In the genomic region with DNA sequence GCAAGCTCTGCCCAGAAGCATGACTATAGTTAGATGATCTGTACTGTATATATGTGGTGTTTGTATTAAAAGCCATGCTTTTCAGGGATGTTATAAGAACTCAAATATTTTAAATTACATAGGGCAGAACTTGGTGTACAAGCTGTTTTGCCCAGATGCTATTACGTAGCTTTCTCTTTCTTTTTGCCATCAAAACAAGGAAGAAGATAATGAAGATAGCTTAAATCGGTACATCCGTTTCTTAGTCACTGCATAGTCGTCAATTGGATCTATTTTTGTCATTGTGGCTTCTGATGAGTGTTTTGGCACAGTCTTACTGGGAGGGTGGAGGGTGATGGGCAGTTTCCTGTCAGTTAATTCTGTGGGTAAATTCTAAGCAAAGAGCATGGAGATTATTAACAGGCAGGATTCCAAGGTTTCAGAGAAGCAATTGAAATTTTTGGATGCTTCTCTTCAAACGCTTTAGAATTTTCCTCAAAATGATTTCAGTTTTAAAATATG, we compare ENCODE assay signal across 1 cellular context.
TF ChIP-seq lines count a peak whose summit lies in the region.

No MANE protein-coding gene starts in this region.

TF ChIP-seq in GM12878, 131 proteins besides CTCF, POLR2A, EP300 and RAD21 (continued from another document):
- TF ChIP-seq, protein P1, sequence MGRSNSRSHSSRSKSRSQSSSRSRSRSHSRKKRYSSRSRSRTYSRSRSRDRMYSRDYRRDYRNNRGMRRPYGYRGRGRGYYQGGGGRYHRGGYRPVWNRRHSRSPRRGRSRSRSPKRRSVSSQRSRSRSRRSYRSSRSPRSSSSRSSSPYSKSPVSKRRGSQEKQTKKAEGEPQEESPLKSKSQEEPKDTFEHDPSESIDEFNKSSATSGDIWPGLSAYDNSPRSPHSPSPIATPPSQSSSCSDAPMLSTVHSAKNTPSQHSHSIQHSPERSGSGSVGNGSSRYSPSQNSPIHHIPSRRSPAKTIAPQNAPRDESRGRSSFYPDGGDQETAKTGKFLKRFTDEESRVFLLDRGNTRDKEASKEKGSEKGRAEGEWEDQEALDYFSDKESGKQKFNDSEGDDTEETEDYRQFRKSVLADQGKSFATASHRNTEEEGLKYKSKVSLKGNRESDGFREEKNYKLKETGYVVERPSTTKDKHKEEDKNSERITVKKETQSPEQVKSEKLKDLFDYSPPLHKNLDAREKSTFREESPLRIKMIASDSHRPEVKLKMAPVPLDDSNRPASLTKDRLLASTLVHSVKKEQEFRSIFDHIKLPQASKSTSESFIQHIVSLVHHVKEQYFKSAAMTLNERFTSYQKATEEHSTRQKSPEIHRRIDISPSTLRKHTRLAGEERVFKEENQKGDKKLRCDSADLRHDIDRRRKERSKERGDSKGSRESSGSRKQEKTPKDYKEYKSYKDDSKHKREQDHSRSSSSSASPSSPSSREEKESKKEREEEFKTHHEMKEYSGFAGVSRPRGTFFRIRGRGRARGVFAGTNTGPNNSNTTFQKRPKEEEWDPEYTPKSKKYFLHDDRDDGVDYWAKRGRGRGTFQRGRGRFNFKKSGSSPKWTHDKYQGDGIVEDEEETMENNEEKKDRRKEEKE (IDR thresholded peaks at IDR 0.05), result no peak
- TF ChIP-seq, protein P2, sequence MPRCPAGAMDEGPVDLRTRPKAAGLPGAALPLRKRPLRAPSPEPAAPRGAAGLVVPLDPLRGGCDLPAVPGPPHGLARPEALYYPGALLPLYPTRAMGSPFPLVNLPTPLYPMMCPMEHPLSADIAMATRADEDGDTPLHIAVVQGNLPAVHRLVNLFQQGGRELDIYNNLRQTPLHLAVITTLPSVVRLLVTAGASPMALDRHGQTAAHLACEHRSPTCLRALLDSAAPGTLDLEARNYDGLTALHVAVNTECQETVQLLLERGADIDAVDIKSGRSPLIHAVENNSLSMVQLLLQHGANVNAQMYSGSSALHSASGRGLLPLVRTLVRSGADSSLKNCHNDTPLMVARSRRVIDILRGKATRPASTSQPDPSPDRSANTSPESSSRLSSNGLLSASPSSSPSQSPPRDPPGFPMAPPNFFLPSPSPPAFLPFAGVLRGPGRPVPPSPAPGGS (IDR thresholded peaks at IDR 0.05; ENCODE audit: borderline replicate concordance, insufficient read depth, low read depth, low read length, poor library complexity, severe bottlenecking), result peak; percentile 30
- TF ChIP-seq YY1 (IDR thresholded peaks at IDR 0.05; ENCODE audit: low read depth, low read length), result no peak
- TF ChIP-seq, protein P3, sequence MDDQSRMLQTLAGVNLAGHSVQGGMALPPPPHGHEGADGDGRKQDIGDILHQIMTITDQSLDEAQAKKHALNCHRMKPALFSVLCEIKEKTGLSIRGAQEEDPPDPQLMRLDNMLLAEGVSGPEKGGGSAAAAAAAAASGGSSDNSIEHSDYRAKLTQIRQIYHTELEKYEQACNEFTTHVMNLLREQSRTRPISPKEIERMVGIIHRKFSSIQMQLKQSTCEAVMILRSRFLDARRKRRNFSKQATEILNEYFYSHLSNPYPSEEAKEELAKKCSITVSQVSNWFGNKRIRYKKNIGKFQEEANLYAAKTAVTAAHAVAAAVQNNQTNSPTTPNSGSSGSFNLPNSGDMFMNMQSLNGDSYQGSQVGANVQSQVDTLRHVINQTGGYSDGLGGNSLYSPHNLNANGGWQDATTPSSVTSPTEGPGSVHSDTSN (IDR thresholded peaks at IDR 0.05; ENCODE audit: insufficient replicate concordance, low read depth, low read length), result peak; percentile 13
- TF ChIP-seq BCL11A (IDR thresholded peaks at IDR 0.05; ENCODE audit: low read depth, low read length), result peak; percentile 92
- TF ChIP-seq RUNX3 (IDR thresholded peaks at IDR 0.05; ENCODE audit: low read length), result peak; percentile 98
- peak; percentile 92 for TF ChIP-seq FOXM1 (IDR thresholded peaks at IDR 0.05; ENCODE audit: low read depth, low read length)
- TF ChIP-seq NFYA (IDR thresholded peaks at IDR 0.05; ENCODE audit: borderline replicate concordance, low read depth, low read length), result no peak
- TF ChIP-seq HDAC6 (IDR thresholded peaks at IDR 0.05; ENCODE audit: unreplicated experiment), result no peak
- no peak for TF ChIP-seq HDGF (IDR thresholded peaks at IDR 0.05)
- peak; percentile 64 for TF ChIP-seq BMI1 (IDR thresholded peaks at IDR 0.05; ENCODE audit: borderline replicate concordance)
- TF ChIP-seq, protein P4, sequence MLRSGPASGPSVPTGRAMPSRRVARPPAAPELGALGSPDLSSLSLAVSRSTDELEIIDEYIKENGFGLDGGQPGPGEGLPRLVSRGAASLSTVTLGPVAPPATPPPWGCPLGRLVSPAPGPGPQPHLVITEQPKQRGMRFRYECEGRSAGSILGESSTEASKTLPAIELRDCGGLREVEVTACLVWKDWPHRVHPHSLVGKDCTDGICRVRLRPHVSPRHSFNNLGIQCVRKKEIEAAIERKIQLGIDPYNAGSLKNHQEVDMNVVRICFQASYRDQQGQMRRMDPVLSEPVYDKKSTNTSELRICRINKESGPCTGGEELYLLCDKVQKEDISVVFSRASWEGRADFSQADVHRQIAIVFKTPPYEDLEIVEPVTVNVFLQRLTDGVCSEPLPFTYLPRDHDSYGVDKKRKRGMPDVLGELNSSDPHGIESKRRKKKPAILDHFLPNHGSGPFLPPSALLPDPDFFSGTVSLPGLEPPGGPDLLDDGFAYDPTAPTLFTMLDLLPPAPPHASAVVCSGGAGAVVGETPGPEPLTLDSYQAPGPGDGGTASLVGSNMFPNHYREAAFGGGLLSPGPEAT (IDR thresholded peaks at IDR 0.05; ENCODE audit: low read depth), result peak; percentile 72
- no peak for TF ChIP-seq TAF1 (IDR thresholded peaks at IDR 0.05; ENCODE audit: borderline replicate concordance, low read depth, low read length)
- TF ChIP-seq SP1 (IDR thresholded peaks at IDR 0.05; ENCODE audit: low read depth, low read length), result peak; percentile 66
- peak; percentile 92 to 94 for TF ChIP-seq IKZF2 (IDR thresholded peaks at IDR 0.05)
- no peak for TF ChIP-seq STAT1 (conservative IDR thresholded peaks at IDR 0.05)
- TF ChIP-seq ZSCAN29 (IDR thresholded peaks at IDR 0.05), result 0 out of 2 replicates have a peak, but pooled peaks have one; percentile 41
- peak; percentile 93 for TF ChIP-seq MTA3 (IDR thresholded peaks at IDR 0.05; ENCODE audit: borderline replicate concordance, low read length)
- no peak for TF ChIP-seq ZNF207 (IDR thresholded peaks at IDR 0.05; ENCODE audit: borderline replicate concordance)
- TF ChIP-seq ETV6 (conservative IDR thresholded peaks at IDR 0.05 in 1 of 2, IDR thresholded peaks at IDR 0.05 in 1 of 2; ENCODE audit: borderline replicate concordance in 1 of 2, low read depth in 1 of 2), result peak in 1 of 2 experiments; percentile 70; a peak in 1 of 4 replicates
- TF ChIP-seq, protein P5, sequence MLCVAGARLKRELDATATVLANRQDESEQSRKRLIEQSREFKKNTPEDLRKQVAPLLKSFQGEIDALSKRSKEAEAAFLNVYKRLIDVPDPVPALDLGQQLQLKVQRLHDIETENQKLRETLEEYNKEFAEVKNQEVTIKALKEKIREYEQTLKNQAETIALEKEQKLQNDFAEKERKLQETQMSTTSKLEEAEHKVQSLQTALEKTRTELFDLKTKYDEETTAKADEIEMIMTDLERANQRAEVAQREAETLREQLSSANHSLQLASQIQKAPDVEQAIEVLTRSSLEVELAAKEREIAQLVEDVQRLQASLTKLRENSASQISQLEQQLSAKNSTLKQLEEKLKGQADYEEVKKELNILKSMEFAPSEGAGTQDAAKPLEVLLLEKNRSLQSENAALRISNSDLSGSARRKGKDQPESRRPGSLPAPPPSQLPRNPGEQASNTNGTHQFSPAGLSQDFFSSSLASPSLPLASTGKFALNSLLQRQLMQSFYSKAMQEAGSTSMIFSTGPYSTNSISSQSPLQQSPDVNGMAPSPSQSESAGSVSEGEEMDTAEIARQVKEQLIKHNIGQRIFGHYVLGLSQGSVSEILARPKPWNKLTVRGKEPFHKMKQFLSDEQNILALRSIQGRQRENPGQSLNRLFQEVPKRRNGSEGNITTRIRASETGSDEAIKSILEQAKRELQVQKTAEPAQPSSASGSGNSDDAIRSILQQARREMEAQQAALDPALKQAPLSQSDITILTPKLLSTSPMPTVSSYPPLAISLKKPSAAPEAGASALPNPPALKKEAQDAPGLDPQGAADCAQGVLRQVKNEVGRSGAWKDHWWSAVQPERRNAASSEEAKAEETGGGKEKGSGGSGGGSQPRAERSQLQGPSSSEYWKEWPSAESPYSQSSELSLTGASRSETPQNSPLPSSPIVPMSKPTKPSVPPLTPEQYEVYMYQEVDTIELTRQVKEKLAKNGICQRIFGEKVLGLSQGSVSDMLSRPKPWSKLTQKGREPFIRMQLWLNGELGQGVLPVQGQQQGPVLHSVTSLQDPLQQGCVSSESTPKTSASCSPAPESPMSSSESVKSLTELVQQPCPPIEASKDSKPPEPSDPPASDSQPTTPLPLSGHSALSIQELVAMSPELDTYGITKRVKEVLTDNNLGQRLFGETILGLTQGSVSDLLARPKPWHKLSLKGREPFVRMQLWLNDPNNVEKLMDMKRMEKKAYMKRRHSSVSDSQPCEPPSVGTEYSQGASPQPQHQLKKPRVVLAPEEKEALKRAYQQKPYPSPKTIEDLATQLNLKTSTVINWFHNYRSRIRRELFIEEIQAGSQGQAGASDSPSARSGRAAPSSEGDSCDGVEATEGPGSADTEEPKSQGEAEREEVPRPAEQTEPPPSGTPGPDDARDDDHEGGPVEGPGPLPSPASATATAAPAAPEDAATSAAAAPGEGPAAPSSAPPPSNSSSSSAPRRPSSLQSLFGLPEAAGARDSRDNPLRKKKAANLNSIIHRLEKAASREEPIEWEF (IDR thresholded peaks at IDR 0.05; ENCODE audit: insufficient replicate concordance, low read depth, low read length), result peak; percentile 53
- TF ChIP-seq BHLHE40 (IDR thresholded peaks at IDR 0.05; ENCODE audit: borderline replicate concordance in 1 of 2, low read depth in 2 of 2, low read length in 1 of 2), result peak; percentile 42 to 73; a peak in 2 of 4 replicates
- TF ChIP-seq MXI1 (IDR thresholded peaks at IDR 0.05; ENCODE audit: low read depth, low read length), result peak; percentile 50; the same call in 1 of the 2 replicates
- peak; percentile 61; the same call in 1 of the 2 replicates for TF ChIP-seq PML (IDR thresholded peaks at IDR 0.05; ENCODE audit: low read length)
- TF ChIP-seq CHD2 (IDR thresholded peaks at IDR 0.05; ENCODE audit: borderline replicate concordance, low read depth, low read length), result peak; percentile 86
- TF ChIP-seq ZZZ3 (IDR thresholded peaks at IDR 0.05; ENCODE audit: control insufficient read depth, insufficient read length, low read depth), result no peak
- peak; percentile 87 for TF ChIP-seq CBFB (IDR thresholded peaks at IDR 0.05; ENCODE audit: low read depth)
- TF ChIP-seq, protein P6, sequence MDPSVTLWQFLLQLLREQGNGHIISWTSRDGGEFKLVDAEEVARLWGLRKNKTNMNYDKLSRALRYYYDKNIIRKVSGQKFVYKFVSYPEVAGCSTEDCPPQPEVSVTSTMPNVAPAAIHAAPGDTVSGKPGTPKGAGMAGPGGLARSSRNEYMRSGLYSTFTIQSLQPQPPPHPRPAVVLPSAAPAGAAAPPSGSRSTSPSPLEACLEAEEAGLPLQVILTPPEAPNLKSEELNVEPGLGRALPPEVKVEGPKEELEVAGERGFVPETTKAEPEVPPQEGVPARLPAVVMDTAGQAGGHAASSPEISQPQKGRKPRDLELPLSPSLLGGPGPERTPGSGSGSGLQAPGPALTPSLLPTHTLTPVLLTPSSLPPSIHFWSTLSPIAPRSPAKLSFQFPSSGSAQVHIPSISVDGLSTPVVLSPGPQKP (IDR thresholded peaks at IDR 0.05; ENCODE audit: low read depth, low read length), result 0 out of 2 replicates have a peak, but pooled peaks have one; percentile 25
- TF ChIP-seq MEF2B (IDR thresholded peaks at IDR 0.05; ENCODE audit: partially characterized antibody, poor library complexity, severe bottlenecking), result peak; percentile 98
- TF ChIP-seq, protein P7, sequence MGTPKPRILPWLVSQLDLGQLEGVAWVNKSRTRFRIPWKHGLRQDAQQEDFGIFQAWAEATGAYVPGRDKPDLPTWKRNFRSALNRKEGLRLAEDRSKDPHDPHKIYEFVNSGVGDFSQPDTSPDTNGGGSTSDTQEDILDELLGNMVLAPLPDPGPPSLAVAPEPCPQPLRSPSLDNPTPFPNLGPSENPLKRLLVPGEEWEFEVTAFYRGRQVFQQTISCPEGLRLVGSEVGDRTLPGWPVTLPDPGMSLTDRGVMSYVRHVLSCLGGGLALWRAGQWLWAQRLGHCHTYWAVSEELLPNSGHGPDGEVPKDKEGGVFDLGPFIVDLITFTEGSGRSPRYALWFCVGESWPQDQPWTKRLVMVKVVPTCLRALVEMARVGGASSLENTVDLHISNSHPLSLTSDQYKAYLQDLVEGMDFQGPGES (IDR thresholded peaks at IDR 0.05), result no peak
- TF ChIP-seq ZNF24 (IDR thresholded peaks at IDR 0.05), result 0 out of 2 replicates have a peak, but pooled peaks have one; percentile 29
- TF ChIP-seq, protein P8, sequence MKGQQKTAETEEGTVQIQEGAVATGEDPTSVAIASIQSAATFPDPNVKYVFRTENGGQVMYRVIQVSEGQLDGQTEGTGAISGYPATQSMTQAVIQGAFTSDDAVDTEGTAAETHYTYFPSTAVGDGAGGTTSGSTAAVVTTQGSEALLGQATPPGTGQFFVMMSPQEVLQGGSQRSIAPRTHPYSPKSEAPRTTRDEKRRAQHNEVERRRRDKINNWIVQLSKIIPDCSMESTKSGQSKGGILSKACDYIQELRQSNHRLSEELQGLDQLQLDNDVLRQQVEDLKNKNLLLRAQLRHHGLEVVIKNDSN (IDR thresholded peaks at IDR 0.05; ENCODE audit: borderline replicate concordance, extremely low read length, insufficient read depth, low read depth, low read length), result no peak
- peak; percentile 96 for TF ChIP-seq MTA2 (IDR thresholded peaks at IDR 0.05; ENCODE audit: low read depth)
- TF ChIP-seq, protein P9, sequence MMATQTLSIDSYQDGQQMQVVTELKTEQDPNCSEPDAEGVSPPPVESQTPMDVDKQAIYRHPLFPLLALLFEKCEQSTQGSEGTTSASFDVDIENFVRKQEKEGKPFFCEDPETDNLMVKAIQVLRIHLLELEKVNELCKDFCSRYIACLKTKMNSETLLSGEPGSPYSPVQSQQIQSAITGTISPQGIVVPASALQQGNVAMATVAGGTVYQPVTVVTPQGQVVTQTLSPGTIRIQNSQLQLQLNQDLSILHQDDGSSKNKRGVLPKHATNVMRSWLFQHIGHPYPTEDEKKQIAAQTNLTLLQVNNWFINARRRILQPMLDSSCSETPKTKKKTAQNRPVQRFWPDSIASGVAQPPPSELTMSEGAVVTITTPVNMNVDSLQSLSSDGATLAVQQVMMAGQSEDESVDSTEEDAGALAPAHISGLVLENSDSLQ (IDR thresholded peaks at IDR 0.05), result peak; percentile 87
- TF ChIP-seq, protein P10, sequence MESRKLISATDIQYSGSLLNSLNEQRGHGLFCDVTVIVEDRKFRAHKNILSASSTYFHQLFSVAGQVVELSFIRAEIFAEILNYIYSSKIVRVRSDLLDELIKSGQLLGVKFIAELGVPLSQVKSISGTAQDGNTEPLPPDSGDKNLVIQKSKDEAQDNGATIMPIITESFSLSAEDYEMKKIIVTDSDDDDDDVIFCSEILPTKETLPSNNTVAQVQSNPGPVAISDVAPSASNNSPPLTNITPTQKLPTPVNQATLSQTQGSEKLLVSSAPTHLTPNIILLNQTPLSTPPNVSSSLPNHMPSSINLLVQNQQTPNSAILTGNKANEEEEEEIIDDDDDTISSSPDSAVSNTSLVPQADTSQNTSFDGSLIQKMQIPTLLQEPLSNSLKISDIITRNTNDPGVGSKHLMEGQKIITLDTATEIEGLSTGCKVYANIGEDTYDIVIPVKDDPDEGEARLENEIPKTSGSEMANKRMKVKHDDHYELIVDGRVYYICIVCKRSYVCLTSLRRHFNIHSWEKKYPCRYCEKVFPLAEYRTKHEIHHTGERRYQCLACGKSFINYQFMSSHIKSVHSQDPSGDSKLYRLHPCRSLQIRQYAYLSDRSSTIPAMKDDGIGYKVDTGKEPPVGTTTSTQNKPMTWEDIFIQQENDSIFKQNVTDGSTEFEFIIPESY (IDR thresholded peaks at IDR 0.05), result no peak
